In the genomic region with DNA sequence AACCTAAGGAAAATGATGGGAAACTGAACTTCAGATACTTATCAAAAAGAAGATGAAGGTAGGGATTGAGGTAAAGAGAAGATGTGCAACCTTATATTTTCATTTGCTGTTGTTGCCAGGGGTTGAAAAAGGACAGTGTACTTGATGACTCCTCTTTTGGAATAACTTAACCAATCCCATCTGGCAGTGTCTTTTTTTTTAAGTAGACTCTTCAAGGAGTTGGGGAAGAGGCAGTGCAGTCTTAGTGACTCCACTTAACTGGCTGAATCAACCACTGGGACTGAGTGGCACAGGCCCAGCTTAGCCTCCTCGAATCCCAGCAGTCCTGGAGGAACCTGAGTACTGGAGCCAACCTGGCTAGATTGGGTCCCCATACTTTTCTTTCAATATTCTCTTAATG, we compare ENCODE assay signal across 21 cellular contexts. TPM values are rescaled to one million over a fixed set of nuclear protein-coding genes. Genes with fewer than 3 reads are reported as not detected.
A peak's percentile ranks its signal among the peaks of the same experiment; 100 is the strongest.
DNase-seq lines count a peak whose midpoint lies in the region; FAIRE-seq and TF ChIP-seq lines count a peak whose summit lies in the region.
"Had no signal": no experiment of that assay in that cellular context is flagged by ENCODE, and none has a peak within 500 bp of the region (broad histone marks: within the 10 kb centered on the region; RNA-seq: fewer than 3 reads in every experiment).

No MANE protein-coding gene starts in this region.

- TF ChIP-seq POLR2A in lower leg skin (IDR thresholded peaks at IDR 0.05): no peak

- no peaks in the 10 kb centered on the region for H3K9me3 ChIP-seq in small intestine (ENCODE audit: control insufficient read depth, low read depth)

- TF ChIP-seq CTCF in HFF-Myc (IDR thresholded peaks at IDR 0.05; ENCODE audit: low read depth, low read length, missing control alignments) (no peak), lower leg skin (IDR thresholded peaks at IDR 0.05) (no peak)

- H3K4me1 ChIP-seq in small intestine (ENCODE audit: control insufficient read depth in 2 of 2, insufficient read depth in 1 of 2, low read depth in 1 of 2, low read length in 1 of 2): no peaks in the 10 kb centered on the region

- no peaks in the 10 kb centered on the region for H3K27me3 ChIP-seq in small intestine (ENCODE audit: control insufficient read depth in 2 of 2, insufficient read depth in 2 of 2, low read length in 2 of 2)
- H3K27me3 ChIP-seq: BLaER1 treated with 17β-estradiol and CSF1 and Interleukin-3, amounts not matched to agents 10 nM and 100 nM had no signal

- intact Hi-C loops in lower leg skin (cut with DNase I; ENCODE audit: low total_unique reads): no loop called here

- H3K4me3 ChIP-seq in HFF-Myc (replicated peaks; ENCODE audit: low read depth, low read length): no peak overlapping the region
- H3K4me3 ChIP-seq in lower leg skin (ENCODE audit: low read depth, poor library complexity, severe bottlenecking): no peak overlapping the region
- no peak overlapping the region for H3K4me3 ChIP-seq in small intestine (ENCODE audit: low read depth in 1 of 2, low read length in 2 of 2)
- H3K4me3 ChIP-seq: BLaER1 treated with 17β-estradiol and CSF1 and Interleukin-3, amounts not matched to agents 10 nM and 100 nM had no signal

- no peak for FAIRE-seq in small intestine (lab: Jason Lieb, UNC)
- FAIRE-seq: A204.1, GM12891, GM19239, HepG2 had no signal

- no peaks in the 10 kb centered on the region for H3K36me3 ChIP-seq in small intestine (ENCODE audit: control insufficient read depth in 2 of 2, insufficient read depth in 2 of 2, low read length in 2 of 2)

- no peak overlapping the region for H3K27ac ChIP-seq in small intestine (ENCODE audit: low read depth in 1 of 2, low read length in 1 of 2)
- H3K27ac ChIP-seq: BLaER1 treated with 17β-estradiol and CSF1 and Interleukin-3, amounts not matched to agents 10 nM and 100 nM had no signal

- DNase-seq in AG20443 (ENCODE audit: low spot score) (peak; percentile 28), HFF-Myc (ENCODE audit: extremely low read depth, low read depth) (peak; percentile 12), fibroblast of gingiva (ENCODE audit: low read depth) (peak; percentile 30), lower leg skin (ENCODE audit: low spot score in 2 of 2) (no peak), small intestine (no peak)
- DNase-seq in activated CD8-positive, alpha-beta memory T cell treated with anti-CD3 and anti-CD28 coated beads, Interleukin-2, amount 50 U/mL, for 4 hours: no peak
- DNase-seq: ACHN; CD8-positive, alpha-beta memory T cell; COR-L47; DMS 273 treated with DMSO at 0.1 percent for 48 hours; DMS53; DND-41; EL; HCEC 1CT; HFFc6; KBM-7 had no signal

- WGBS in lower leg skin, 2 donors: 54 to 55% methylated on average over 1 of the region's 1 CpG
- 73 to 93% (median 78%) methylated on average over 1 of the region's 1 CpG for WGBS in small intestine, 3 donors

RNA-seq across cellular contexts. Expression of a gene that starts 27.3 kb away (rescaled TPM):
- total RNA-seq in lower leg skin: 10 to 100 TPM; 17.5 to 33.9 (median 22.1) TPM
- polyA plus RNA-seq in small intestine: 10 to 100 TPM; 10.5 to 18.1 (median 17.6) TPM

Comparison
In these comparisons a context has a peak if more than half of its experiments do, and no peak if none do; other contexts are left out.
1. DNase-seq: peak in AG20443 (single experiment), HFF-Myc (single experiment) and fibroblast of gingiva (single experiment); none in lower leg skin (0 of 2), activated CD8-positive, alpha-beta memory T cell treated with anti-CD3 and anti-CD28 coated beads, Interleukin-2, amount 50 U/mL, for 4 hours (single experiment) and small intestine (single experiment).